ENCODE assay signal across 7 cellular contexts in genomic region chr19:40879349-40879748, GRCh38. TPM values are rescaled to one million over a fixed set of nuclear protein-coding genes. Genes with fewer than 3 reads are reported as not detected.
"Had no signal": no experiment of that assay in that cellular context is flagged by ENCODE, and none has a peak within 500 bp of the region (broad histone marks: within the 10 kb centered on the region; RNA-seq: fewer than 3 reads in every experiment).

No MANE protein-coding gene starts in this region.

RNA-seq across cellular contexts. Expression of gene CYP2A7, which starts 2.7 kb away (rescaled TPM):
- total RNA-seq: GM23248, GM23338, H1, H4, H7, H9, HFFc6 had no signal
- polyA plus RNA-seq: GM23248, GM23338 had no signal

RNA-seq across cellular contexts. Expression of gene CYP2A6, which starts 29.1 kb away (rescaled TPM):
- total RNA-seq: GM23248, GM23338, H1, H4, H7, HFFc6 had no signal
- polyA plus RNA-seq: GM23248 had no signal
